ENCODE assay signal across 9 cellular contexts in genomic region chr10:10418397-10418796, GRCh38.
A peak's percentile ranks its signal among the peaks of the same experiment; 100 is the strongest.
DNase-seq lines count a peak whose midpoint lies in the region; ATAC-seq lines count a peak whose summit lies in the region.
"Had no signal": no experiment of that assay in that cellular context is flagged by ENCODE, and none has a peak within 500 bp of the region (broad histone marks: within the 10 kb centered on the region; RNA-seq: fewer than 3 reads in every experiment).

No MANE protein-coding gene starts in this region.

- H3K36me3 Mint-ChIP-seq in activated naive CD4-positive, alpha-beta T cell treated with anti-CD3 and anti-CD28 coated beads, Interleukin-2, amount 10 ng/mL, durations not matched to agents 7 days and 5 days = peaks cover 4% of the 10 kb centered on the region
- no peaks in the 10 kb centered on the region for H3K36me3 Mint-ChIP-seq in stimulated activated naive B cell treated with anti-CD40 and anti-IgM and Interleukin-4, amounts not matched to agents 10 μg/mL and 1 μg/mL and 100 μg/mL, for 72 hours

- H3K27me3 Mint-ChIP-seq in activated naive CD4-positive, alpha-beta T cell treated with anti-CD3 and anti-CD28 coated beads, Interleukin-2, amount 10 ng/mL, durations not matched to agents 7 days and 5 days = peaks cover 3% of the 10 kb centered on the region
- no peaks in the 10 kb centered on the region for H3K27me3 Mint-ChIP-seq in stimulated activated naive B cell treated with anti-CD40 and anti-IgM and Interleukin-4, amounts not matched to agents 10 μg/mL and 1 μg/mL and 100 μg/mL, for 72 hours

- H3K4me1 Mint-ChIP-seq in activated naive CD4-positive, alpha-beta T cell treated with anti-CD3 and anti-CD28 coated beads, Interleukin-2, amount 10 ng/mL, durations not matched to agents 7 days and 5 days = peaks cover 37% of the 10 kb centered on the region
- H3K4me1 Mint-ChIP-seq in stimulated activated naive B cell treated with anti-CD40 and anti-IgM and Interleukin-4, amounts not matched to agents 10 μg/mL and 1 μg/mL and 100 μg/mL, for 72 hours = no peaks in the 10 kb centered on the region

- peak overlapping the region; percentile 35 for H3K27ac Mint-ChIP-seq in activated naive CD4-positive, alpha-beta T cell treated with anti-CD3 and anti-CD28 coated beads, Interleukin-2, amount 10 ng/mL, durations not matched to agents 7 days and 5 days
- no peak overlapping the region for H3K27ac Mint-ChIP-seq in stimulated activated naive B cell treated with anti-CD40 and anti-IgM and Interleukin-4, amounts not matched to agents 10 μg/mL and 1 μg/mL and 100 μg/mL, for 72 hours

- peak; percentile 32 for DNase-seq in activated naive CD4-positive, alpha-beta T cell treated with anti-CD3 and anti-CD28 coated beads, Interleukin-2, amount 10 ng/mL, durations not matched to agents 7 days and 5 days
- DNase-seq in activated naive CD4-positive, alpha-beta T cell treated with Interleukin-2 at 50 U/mL for 16 hours = no peak
- DNase-seq in NAMALWA (ENCODE audit: low spot score) = peak; percentile 2
- DNase-seq in stimulated activated naive B cell treated with anti-CD40 and anti-IgM and Interleukin-4, amounts not matched to agents 10 μg/mL and 1 μg/mL and 100 μg/mL, for 72 hours = peak; percentile 1
- no peak for DNase-seq in DMS 273 treated with DMSO at 0.1 percent for 48 hours (lab: John Stamatoyannopoulos, UW)
- no peak for DNase-seq in iPS-NIHi11 (ENCODE audit: low spot score)
- no peak for DNase-seq in left ventricle myocardium superior
- DNase-seq: right lobe of liver had no signal

- ATAC-seq in HG02870 (IDR thresholded peaks at IDR 0.05; ENCODE audit: unreplicated experiment) (peak; percentile 95), left ventricle myocardium superior (no peak)
- ATAC-seq in stimulated activated naive B cell treated with anti-CD40 and anti-IgM and Interleukin-4, amounts not matched to agents 10 μg/mL and 1 μg/mL and 100 μg/mL, for 72 hours (replicated peaks) = peak; percentile 90 to 94

- peaks cover 2% of the 10 kb centered on the region for H3K9me3 Mint-ChIP-seq in activated naive CD4-positive, alpha-beta T cell treated with anti-CD3 and anti-CD28 coated beads, Interleukin-2, amount 10 ng/mL, durations not matched to agents 7 days and 5 days
- H3K9me3 Mint-ChIP-seq in stimulated activated naive B cell treated with anti-CD40 and anti-IgM and Interleukin-4, amounts not matched to agents 10 μg/mL and 1 μg/mL and 100 μg/mL, for 72 hours = peaks cover 0 to 5% of the 10 kb centered on the region in 2 donors

- H3K4me3 Mint-ChIP-seq in activated naive CD4-positive, alpha-beta T cell treated with anti-CD3 and anti-CD28 coated beads, Interleukin-2, amount 10 ng/mL, durations not matched to agents 7 days and 5 days = no peak overlapping the region
- H3K4me3 Mint-ChIP-seq in stimulated activated naive B cell treated with anti-CD40 and anti-IgM and Interleukin-4, amounts not matched to agents 10 μg/mL and 1 μg/mL and 100 μg/mL, for 72 hours = no peak overlapping the region

- intact Hi-C loops in left ventricle myocardium superior (cut with micrococcal nuclease) = no loop called here

- CTCF ChIA-PET in activated naive CD4-positive, alpha-beta T cell treated with anti-CD3 and anti-CD28 coated beads, Interleukin-2, amount 10 ng/mL, durations not matched to agents 7 days and 5 days (lab: Charles Lee) = no interaction called here

Comparison
In these comparisons a context has a peak if more than half of its experiments do, and no peak if none do; other contexts are left out.
1. DNase-seq: peak in activated naive CD4-positive, alpha-beta T cell treated with anti-CD3 and anti-CD28 coated beads, Interleukin-2, amount 10 ng/mL, durations not matched to agents 7 days and 5 days (single experiment), NAMALWA (single experiment) and stimulated activated naive B cell treated with anti-CD40 and anti-IgM and Interleukin-4, amounts not matched to agents 10 μg/mL and 1 μg/mL and 100 μg/mL, for 72 hours (single experiment); none in activated naive CD4-positive, alpha-beta T cell treated with Interleukin-2 at 50 U/mL for 16 hours (single experiment), DMS 273 treated with DMSO at 0.1 percent for 48 hours (single experiment), iPS-NIHi11 (single experiment) and left ventricle myocardium superior (single experiment).